32 cellular contexts compared by ENCODE assay signal in genomic region chr5:81604193-81604592, GRCh38.
"Had no signal": no experiment of that assay in that cellular context is flagged by ENCODE, and none has a peak within 500 bp of the region (broad histone marks: within the 10 kb centered on the region; RNA-seq: fewer than 3 reads in every experiment).

No MANE protein-coding gene starts in this region.

- DNase-seq: activated CD4-positive, alpha-beta T cell treated with anti-CD3 and anti-CD28 coated beads for 1 hour; activated CD4-positive, alpha-beta T cell treated with anti-CD3 and anti-CD28 coated beads for 48 hours; activated CD4-positive, alpha-beta T cell treated with anti-CD3 and anti-CD28 coated beads, Interleukin-2, amount 50 U/mL, for 4 hours; activated CD4-positive, CD25-positive, alpha-beta regulatory T cell; activated CD8-positive, alpha-beta T cell treated with anti-CD3 and anti-CD28 coated beads, Interleukin-2, amount 10 ng/mL, durations not matched to agents 7 days and 5 days; activated gamma-delta T cell treated with Interleukin-2 at 50 U/mL for 16 hours; activated naive CD4-positive, alpha-beta T cell treated with anti-CD3 and anti-CD28 coated beads for 36 hours; activated T-cell treated with anti-CD3 and anti-CD28 coated beads, Interleukin-2, amount 50 U/mL, for 4 hours; adrenal gland; Kasumi-1; KG1; NCI-H1048; NCI-H1105 treated with DMSO at 0.1 percent for 48 hours; NCI-H1436; NCI-H1694; NCI-H1930; NCI-H2081 treated with DMSO at 0.1 percent for 48 hours; NCI-H226; NCI-H446 treated with DMSO at 0.1 percent for 48 hours; NCI-H524; NCI-H82; NK-92 treated with Interleukin-12 subunit alpha and Interleukin-12 subunit beta, amount 100 ng/mL, for 24 hours; PC-3; Peyer's patch; RPMI8226; SHP77 treated with DMSO at 0.1 percent for 48 hours; T1000; WERI-Rb-1 had no signal

- H3K4me1 ChIP-seq: Peyer's patch had no signal

- H3K4me1 Mint-ChIP-seq: central memory CD8-positive, alpha-beta T cell had no signal

- H3K27me3 ChIP-seq: adrenal gland, cardiac muscle cell, Peyer's patch had no signal

- H3K27ac Mint-ChIP-seq: activated CD8-positive, alpha-beta T cell treated with anti-CD3 and anti-CD28 coated beads, Interleukin-2, amount 10 ng/mL, durations not matched to agents 7 days and 5 days; activated naive CD4-positive, alpha-beta T cell treated with anti-CD3 and anti-CD28 coated beads for 36 hours; activated naive CD4-positive, alpha-beta T cell treated with anti-CD3 and anti-CD28 coated beads, Interleukin-2, amount 50 U/mL, for 72 hours; activated T-helper 1 cell treated with anti-CD3 and anti-CD28 coated beads, Interleukin-12 subunit alpha, Interleukin-12 subunit beta, Interleukin-2, Interleukin-4 antibody, amounts not matched to agents 30 ng/mL and 10 ng/mL and 1 ng/mL, durations not matched to agents 14 hours and 24 hours and 36 hours had no signal

- H3K4me3 ChIP-seq: adrenal gland, cardiac muscle cell, Peyer's patch had no signal

- H3K36me3 ChIP-seq: cardiac muscle cell, WERI-Rb-1 had no signal

- H3K9me3 Mint-ChIP-seq: activated naive CD4-positive, alpha-beta T cell treated with anti-CD3 and anti-CD28 coated beads for 36 hours; activated naive CD4-positive, alpha-beta T cell treated with anti-CD3 and anti-CD28 coated beads, Interleukin-2, amount 50 U/mL, for 72 hours; activated T-cell treated with anti-CD3 and anti-CD28 coated beads, Interleukin-2, amount 50 U/mL, for 4 hours; activated T-helper 1 cell treated with anti-CD3 and anti-CD28 coated beads, Interleukin-12 subunit alpha, Interleukin-12 subunit beta, Interleukin-2, Interleukin-4 antibody, amounts not matched to agents 30 ng/mL and 10 ng/mL and 1 ng/mL, durations not matched to agents 14 hours and 24 hours and 36 hours; central memory CD8-positive, alpha-beta T cell had no signal

- H3K27me3 Mint-ChIP-seq: central memory CD8-positive, alpha-beta T cell had no signal

- H3K27ac ChIP-seq: adrenal gland, cardiac muscle cell, Peyer's patch, WERI-Rb-1 had no signal

- H3K9me3 ChIP-seq: adrenal gland, Peyer's patch had no signal

- H3K4me3 Mint-ChIP-seq: activated CD8-positive, alpha-beta T cell treated with anti-CD3 and anti-CD28 coated beads, Interleukin-2, amount 10 ng/mL, durations not matched to agents 7 days and 5 days; activated naive CD4-positive, alpha-beta T cell treated with anti-CD3 and anti-CD28 coated beads for 36 hours; activated T-cell treated with anti-CD3 and anti-CD28 coated beads, Interleukin-2, amount 50 U/mL, for 4 hours; activated T-helper 1 cell treated with anti-CD3 and anti-CD28 coated beads, Interleukin-12 subunit alpha, Interleukin-12 subunit beta, Interleukin-2, Interleukin-4 antibody, amounts not matched to agents 30 ng/mL and 10 ng/mL and 1 ng/mL, durations not matched to agents 14 hours and 24 hours and 36 hours; central memory CD8-positive, alpha-beta T cell had no signal

- ATAC-seq: activated CD8-positive, alpha-beta T cell treated with anti-CD3 and anti-CD28 coated beads, Interleukin-2, amount 10 ng/mL, durations not matched to agents 7 days and 5 days; activated naive CD4-positive, alpha-beta T cell treated with anti-CD3 and anti-CD28 coated beads, Interleukin-2, amount 50 U/mL, for 72 hours; activated T-cell treated with anti-CD3 and anti-CD28 coated beads, Interleukin-2, amount 50 U/mL, for 4 hours; PC-3 had no signal
